ENCODE assay signal across 1 cellular context in genomic region chr1:160193091-160193819, GRCh38.
TF ChIP-seq lines count a peak whose summit lies in the region.

No MANE protein-coding gene starts in this region.

TF ChIP-seq in HepG2, 621 proteins besides CTCF, POLR2A, EP300 and RAD21 (continued from another document and continues in another):
- no peak for TF ChIP-seq GLI4 (CRISPR knock-in tag; IDR thresholded peaks at IDR 0.05; ENCODE audit: borderline replicate concordance)
- peak; percentile 64; the same call in 1 of the 2 replicates for TF ChIP-seq DPF2 (CRISPR knock-in tag; IDR thresholded peaks at IDR 0.05; ENCODE audit: borderline replicate concordance, low read depth)
- no peak for TF ChIP-seq ZNF550 (CRISPR knock-in tag; IDR thresholded peaks at IDR 0.05; ENCODE audit: borderline replicate concordance)
- 0 out of 2 replicates have a peak, but pooled peaks have one; percentile 18 for TF ChIP-seq TBX2 (CRISPR knock-in tag; IDR thresholded peaks at IDR 0.05; ENCODE audit: borderline replicate concordance)
- TF ChIP-seq NBN (conservative IDR thresholded peaks at IDR 0.05): no peak
- TF ChIP-seq, protein P1, sequence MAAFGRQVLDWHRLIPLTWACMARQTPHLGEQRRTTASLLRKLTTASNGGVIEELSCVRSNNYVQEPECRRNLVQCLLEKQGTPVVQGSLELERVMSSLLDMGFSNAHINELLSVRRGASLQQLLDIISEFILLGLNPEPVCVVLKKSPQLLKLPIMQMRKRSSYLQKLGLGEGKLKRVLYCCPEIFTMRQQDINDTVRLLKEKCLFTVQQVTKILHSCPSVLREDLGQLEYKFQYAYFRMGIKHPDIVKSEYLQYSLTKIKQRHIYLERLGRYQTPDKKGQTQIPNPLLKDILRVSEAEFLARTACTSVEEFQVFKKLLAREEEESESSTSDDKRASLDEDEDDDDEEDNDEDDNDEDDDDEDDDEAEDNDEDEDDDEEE (CRISPR knock-in tag; IDR thresholded peaks at IDR 0.05): no peak
- no peak for TF ChIP-seq CREB1 (IDR thresholded peaks at IDR 0.05)
- TF ChIP-seq CREB1 (CRISPR knock-in tag; IDR thresholded peaks at IDR 0.05): no peak
- TF ChIP-seq ZNF101 (CRISPR knock-in tag; IDR thresholded peaks at IDR 0.05; ENCODE audit: borderline replicate concordance, low read depth): 0 out of 2 replicates have a peak, but pooled peaks have one; percentile 44
- no peak for TF ChIP-seq RORA (CRISPR knock-in tag; IDR thresholded peaks at IDR 0.05)
- peak; percentile 39; the same call in 1 of the 2 replicates for TF ChIP-seq ZNF350 (CRISPR knock-in tag; IDR thresholded peaks at IDR 0.05; ENCODE audit: borderline replicate concordance, low read depth)
- no peak for TF ChIP-seq TARDBP (CRISPR knock-in tag; IDR thresholded peaks at IDR 0.05)
- peak; percentile 37; the same call in 1 of the 2 replicates for TF ChIP-seq SALL2 (CRISPR knock-in tag; IDR thresholded peaks at IDR 0.05)
- TF ChIP-seq ATF5 (CRISPR knock-in tag; IDR thresholded peaks at IDR 0.05; ENCODE audit: low read depth): no peak
- no peak for TF ChIP-seq SP140L (CRISPR knock-in tag; IDR thresholded peaks at IDR 0.05; ENCODE audit: borderline replicate concordance)
- TF ChIP-seq ZNF891 (CRISPR knock-in tag; IDR thresholded peaks at IDR 0.05): no peak
- peak; percentile 70 for TF ChIP-seq PHF21A (CRISPR knock-in tag; IDR thresholded peaks at IDR 0.05)
- TF ChIP-seq, protein P2, sequence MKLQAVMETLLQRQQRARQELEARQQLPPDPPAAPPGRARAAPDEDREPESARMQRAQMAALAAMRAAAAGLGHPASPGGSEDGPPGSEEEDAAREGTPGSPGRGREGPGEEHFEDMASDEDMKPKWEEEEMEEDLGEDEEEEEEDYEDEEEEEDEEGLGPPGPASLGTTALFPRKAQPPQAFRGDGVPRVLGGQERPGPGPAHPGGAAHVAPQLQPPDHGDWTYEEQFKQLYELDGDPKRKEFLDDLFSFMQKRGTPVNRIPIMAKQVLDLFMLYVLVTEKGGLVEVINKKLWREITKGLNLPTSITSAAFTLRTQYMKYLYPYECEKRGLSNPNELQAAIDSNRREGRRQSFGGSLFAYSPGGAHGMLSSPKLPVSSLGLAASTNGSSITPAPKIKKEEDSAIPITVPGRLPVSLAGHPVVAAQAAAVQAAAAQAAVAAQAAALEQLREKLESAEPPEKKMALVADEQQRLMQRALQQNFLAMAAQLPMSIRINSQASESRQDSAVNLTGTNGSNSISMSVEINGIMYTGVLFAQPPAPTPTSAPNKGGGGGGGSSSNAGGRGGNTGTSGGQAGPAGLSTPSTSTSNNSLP (IDR thresholded peaks at IDR 0.05; ENCODE audit: low read depth, low read length): peak; percentile 52; the same call in 1 of the 2 replicates
- TF ChIP-seq AKAP8 (CRISPR knock-in tag; IDR thresholded peaks at IDR 0.05): no peak
- no peak for TF ChIP-seq KIAA2018 (CRISPR knock-in tag; IDR thresholded peaks at IDR 0.05; ENCODE audit: borderline replicate concordance)
- TF ChIP-seq ZNF451 (CRISPR knock-in tag; IDR thresholded peaks at IDR 0.05): no peak
- TF ChIP-seq, protein P3, sequence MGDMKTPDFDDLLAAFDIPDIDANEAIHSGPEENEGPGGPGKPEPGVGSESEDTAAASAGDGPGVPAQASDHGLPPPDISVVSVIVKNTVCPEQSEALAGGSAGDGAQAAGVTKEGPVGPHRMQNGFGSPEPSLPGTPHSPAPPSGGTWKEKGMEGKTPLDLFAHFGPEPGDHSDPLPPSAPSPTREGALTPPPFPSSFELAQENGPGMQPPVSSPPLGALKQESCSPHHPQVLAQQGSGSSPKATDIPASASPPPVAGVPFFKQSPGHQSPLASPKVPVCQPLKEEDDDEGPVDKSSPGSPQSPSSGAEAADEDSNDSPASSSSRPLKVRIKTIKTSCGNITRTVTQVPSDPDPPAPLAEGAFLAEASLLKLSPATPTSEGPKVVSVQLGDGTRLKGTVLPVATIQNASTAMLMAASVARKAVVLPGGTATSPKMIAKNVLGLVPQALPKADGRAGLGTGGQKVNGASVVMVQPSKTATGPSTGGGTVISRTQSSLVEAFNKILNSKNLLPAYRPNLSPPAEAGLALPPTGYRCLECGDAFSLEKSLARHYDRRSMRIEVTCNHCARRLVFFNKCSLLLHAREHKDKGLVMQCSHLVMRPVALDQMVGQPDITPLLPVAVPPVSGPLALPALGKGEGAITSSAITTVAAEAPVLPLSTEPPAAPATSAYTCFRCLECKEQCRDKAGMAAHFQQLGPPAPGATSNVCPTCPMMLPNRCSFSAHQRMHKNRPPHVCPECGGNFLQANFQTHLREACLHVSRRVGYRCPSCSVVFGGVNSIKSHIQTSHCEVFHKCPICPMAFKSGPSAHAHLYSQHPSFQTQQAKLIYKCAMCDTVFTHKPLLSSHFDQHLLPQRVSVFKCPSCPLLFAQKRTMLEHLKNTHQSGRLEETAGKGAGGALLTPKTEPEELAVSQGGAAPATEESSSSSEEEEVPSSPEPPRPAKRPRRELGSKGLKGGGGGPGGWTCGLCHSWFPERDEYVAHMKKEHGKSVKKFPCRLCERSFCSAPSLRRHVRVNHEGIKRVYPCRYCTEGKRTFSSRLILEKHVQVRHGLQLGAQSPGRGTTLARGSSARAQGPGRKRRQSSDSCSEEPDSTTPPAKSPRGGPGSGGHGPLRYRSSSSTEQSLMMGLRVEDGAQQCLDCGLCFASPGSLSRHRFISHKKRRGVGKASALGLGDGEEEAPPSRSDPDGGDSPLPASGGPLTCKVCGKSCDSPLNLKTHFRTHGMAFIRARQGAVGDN (CRISPR knock-in tag; IDR thresholded peaks at IDR 0.05): peak; percentile 77
- TF ChIP-seq SMC3 (IDR thresholded peaks at IDR 0.05; ENCODE audit: low read length): peak; percentile 87
- TF ChIP-seq AGO2 (optimal IDR thresholded peaks at IDR 0.05; ENCODE audit: low read depth, low read length): no peak
- no peak for TF ChIP-seq ZNF329 (CRISPR knock-in tag; IDR thresholded peaks at IDR 0.05; ENCODE audit: low read depth)
- TF ChIP-seq, protein P4, sequence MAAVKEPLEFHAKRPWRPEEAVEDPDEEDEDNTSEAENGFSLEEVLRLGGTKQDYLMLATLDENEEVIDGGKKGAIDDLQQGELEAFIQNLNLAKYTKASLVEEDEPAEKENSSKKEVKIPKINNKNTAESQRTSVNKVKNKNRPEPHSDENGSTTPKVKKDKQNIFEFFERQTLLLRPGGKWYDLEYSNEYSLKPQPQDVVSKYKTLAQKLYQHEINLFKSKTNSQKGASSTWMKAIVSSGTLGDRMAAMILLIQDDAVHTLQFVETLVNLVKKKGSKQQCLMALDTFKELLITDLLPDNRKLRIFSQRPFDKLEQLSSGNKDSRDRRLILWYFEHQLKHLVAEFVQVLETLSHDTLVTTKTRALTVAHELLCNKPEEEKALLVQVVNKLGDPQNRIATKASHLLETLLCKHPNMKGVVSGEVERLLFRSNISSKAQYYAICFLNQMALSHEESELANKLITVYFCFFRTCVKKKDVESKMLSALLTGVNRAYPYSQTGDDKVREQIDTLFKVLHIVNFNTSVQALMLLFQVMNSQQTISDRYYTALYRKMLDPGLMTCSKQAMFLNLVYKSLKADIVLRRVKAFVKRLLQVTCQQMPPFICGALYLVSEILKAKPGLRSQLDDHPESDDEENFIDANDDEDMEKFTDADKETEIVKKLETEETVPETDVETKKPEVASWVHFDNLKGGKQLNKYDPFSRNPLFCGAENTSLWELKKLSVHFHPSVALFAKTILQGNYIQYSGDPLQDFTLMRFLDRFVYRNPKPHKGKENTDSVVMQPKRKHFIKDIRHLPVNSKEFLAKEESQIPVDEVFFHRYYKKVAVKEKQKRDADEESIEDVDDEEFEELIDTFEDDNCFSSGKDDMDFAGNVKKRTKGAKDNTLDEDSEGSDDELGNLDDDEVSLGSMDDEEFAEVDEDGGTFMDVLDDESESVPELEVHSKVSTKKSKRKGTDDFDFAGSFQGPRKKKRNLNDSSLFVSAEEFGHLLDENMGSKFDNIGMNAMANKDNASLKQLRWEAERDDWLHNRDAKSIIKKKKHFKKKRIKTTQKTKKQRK (IDR thresholded peaks at IDR 0.05; ENCODE audit: low read length): no peak
- TF ChIP-seq HOXA7 (CRISPR knock-in tag; IDR thresholded peaks at IDR 0.05): no peak
- TF ChIP-seq, protein P5, sequence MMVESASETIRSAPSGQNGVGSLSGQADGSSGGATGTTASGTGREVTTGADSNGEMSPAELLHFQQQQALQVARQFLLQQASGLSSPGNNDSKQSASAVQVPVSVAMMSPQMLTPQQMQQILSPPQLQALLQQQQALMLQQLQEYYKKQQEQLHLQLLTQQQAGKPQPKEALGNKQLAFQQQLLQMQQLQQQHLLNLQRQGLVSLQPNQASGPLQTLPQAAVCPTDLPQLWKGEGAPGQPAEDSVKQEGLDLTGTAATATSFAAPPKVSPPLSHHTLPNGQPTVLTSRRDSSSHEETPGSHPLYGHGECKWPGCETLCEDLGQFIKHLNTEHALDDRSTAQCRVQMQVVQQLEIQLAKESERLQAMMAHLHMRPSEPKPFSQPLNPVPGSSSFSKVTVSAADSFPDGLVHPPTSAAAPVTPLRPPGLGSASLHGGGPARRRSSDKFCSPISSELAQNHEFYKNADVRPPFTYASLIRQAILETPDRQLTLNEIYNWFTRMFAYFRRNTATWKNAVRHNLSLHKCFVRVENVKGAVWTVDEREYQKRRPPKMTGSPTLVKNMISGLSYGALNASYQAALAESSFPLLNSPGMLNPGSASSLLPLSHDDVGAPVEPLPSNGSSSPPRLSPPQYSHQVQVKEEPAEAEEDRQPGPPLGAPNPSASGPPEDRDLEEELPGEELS (CRISPR knock-in tag; IDR thresholded peaks at IDR 0.05): no peak; the same call in 1 of the 2 replicates
- no peak for TF ChIP-seq HNRNPUL1 (IDR thresholded peaks at IDR 0.05; ENCODE audit: low read depth, low read length)
- TF ChIP-seq, protein P6, sequence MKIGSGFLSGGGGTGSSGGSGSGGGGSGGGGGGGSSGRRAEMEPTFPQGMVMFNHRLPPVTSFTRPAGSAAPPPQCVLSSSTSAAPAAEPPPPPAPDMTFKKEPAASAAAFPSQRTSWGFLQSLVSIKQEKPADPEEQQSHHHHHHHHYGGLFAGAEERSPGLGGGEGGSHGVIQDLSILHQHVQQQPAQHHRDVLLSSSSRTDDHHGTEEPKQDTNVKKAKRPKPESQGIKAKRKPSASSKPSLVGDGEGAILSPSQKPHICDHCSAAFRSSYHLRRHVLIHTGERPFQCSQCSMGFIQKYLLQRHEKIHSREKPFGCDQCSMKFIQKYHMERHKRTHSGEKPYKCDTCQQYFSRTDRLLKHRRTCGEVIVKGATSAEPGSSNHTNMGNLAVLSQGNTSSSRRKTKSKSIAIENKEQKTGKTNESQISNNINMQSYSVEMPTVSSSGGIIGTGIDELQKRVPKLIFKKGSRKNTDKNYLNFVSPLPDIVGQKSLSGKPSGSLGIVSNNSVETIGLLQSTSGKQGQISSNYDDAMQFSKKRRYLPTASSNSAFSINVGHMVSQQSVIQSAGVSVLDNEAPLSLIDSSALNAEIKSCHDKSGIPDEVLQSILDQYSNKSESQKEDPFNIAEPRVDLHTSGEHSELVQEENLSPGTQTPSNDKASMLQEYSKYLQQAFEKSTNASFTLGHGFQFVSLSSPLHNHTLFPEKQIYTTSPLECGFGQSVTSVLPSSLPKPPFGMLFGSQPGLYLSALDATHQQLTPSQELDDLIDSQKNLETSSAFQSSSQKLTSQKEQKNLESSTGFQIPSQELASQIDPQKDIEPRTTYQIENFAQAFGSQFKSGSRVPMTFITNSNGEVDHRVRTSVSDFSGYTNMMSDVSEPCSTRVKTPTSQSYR (CRISPR knock-in tag; IDR thresholded peaks at IDR 0.05; ENCODE audit: borderline replicate concordance): peak; percentile 99
- 0 out of 2 replicates have a peak, but pooled peaks have one; percentile 25 for TF ChIP-seq ZNF205 (CRISPR knock-in tag; IDR thresholded peaks at IDR 0.05)
- no peak for TF ChIP-seq MEF2D (CRISPR knock-in tag; IDR thresholded peaks at IDR 0.05)
- no peak for TF ChIP-seq ZNF782 (CRISPR knock-in tag; IDR thresholded peaks at IDR 0.05; ENCODE audit: borderline replicate concordance)
